Comparison of ENCODE assay signal across 6 cellular contexts in genomic region chrX:54173791-54174190, GRCh38.
"Had no signal": no experiment of that assay in that cellular context is flagged by ENCODE, and none has a peak within 500 bp of the region (broad histone marks: within the 10 kb centered on the region; RNA-seq: fewer than 3 reads in every experiment).

No MANE protein-coding gene starts in this region.

- H3K4me3 ChIP-seq: GM12878 had no signal

- ATAC-seq: GM12878 had no signal

- DNase-seq: GDM1, GF-D8 had no signal

- FAIRE-seq: G401.6, GM12878, GM12892, GM18507 had no signal
